ENCODE assay signal across 8 cellular contexts in the genomic region with DNA sequence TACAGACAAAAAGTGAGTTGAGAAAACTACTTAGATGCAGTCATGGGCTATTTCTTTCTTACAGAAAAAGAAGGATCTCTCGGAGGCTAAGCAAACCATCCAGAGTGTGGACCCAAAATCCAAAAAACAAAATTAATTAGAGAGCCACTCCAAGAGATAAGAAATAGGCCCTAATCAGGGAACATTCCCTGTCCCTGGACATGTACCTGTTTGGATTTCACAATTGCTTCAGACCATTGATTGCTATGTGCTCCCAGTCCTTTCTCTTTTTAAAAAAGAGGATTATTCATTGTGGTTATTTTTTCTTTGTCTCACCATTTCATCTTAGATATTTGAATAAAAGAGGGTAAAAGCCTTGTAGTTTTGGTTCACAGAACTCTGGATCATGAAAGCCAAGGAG.
"Had no signal": no experiment of that assay in that cellular context is flagged by ENCODE, and none has a peak within 500 bp of the region (broad histone marks: within the 10 kb centered on the region; RNA-seq: fewer than 3 reads in every experiment).

No MANE protein-coding gene starts in this region.

- H3K4me3 ChIP-seq: GM12878 had no signal

- FAIRE-seq: G401.6, GM12878, GM12891, GM12892, GM18507, GM19239 had no signal

- DNase-seq: GDM1, GF-D8 had no signal

- ATAC-seq: GM12878 had no signal
